In genomic region chr3:57983734-57984518, GRCh38 we compare ENCODE assay signal across 1 cellular context.
TF ChIP-seq lines count a peak whose summit lies in the region.

No MANE protein-coding gene starts in this region.

TF ChIP-seq in K562, 482 proteins besides CTCF, POLR2A, EP300 and RAD21 (continued from another document and continues in another):
- no peak for TF ChIP-seq E2F6 (IDR thresholded peaks at IDR 0.05; ENCODE audit: borderline replicate concordance in 1 of 2, extremely low read depth in 1 of 2, insufficient read depth in 1 of 2, insufficient read length in 1 of 2, low read depth in 1 of 2, low read length in 1 of 2, poor library complexity in 1 of 2, severe bottlenecking in 1 of 2)
- TF ChIP-seq EGR1 (conservative IDR thresholded peaks at IDR 0.05), result no peak
- no peak for TF ChIP-seq CHD7 (IDR thresholded peaks at IDR 0.05; ENCODE audit: low read depth, low read length)
- TF ChIP-seq NCOA1 (IDR thresholded peaks at IDR 0.05; ENCODE audit: low read depth), result no peak
- TF ChIP-seq CREB5 (CRISPR knock-in tag; IDR thresholded peaks at IDR 0.05), result no peak
- 0 out of 2 replicates have a peak, but pooled peaks have one; percentile 22 for TF ChIP-seq MEF2A (IDR thresholded peaks at IDR 0.05; ENCODE audit: control insufficient read depth, low read depth, low read length)
- 0 out of 2 replicates have a peak, but pooled peaks have one; percentile 51 for TF ChIP-seq ATF7 (IDR thresholded peaks at IDR 0.05)
- TF ChIP-seq EHMT2 (IDR thresholded peaks at IDR 0.05), result no peak
- no peak for TF ChIP-seq NKRF (IDR thresholded peaks at IDR 0.05; ENCODE audit: borderline replicate concordance)
- TF ChIP-seq PYGO2 (tag; IDR thresholded peaks at IDR 0.05), result no peak
- no peak for TF ChIP-seq ARID2 (IDR thresholded peaks at IDR 0.05)
- TF ChIP-seq ZBTB49 (CRISPR knock-in tag; IDR thresholded peaks at IDR 0.05; ENCODE audit: borderline replicate concordance), result no peak
- no peak for TF ChIP-seq ZNF766 (CRISPR knock-in tag; conservative IDR thresholded peaks at IDR 0.05)
- TF ChIP-seq PKNOX1 (IDR thresholded peaks at IDR 0.05), result peak; percentile 73
- TF ChIP-seq TARDBP (IDR thresholded peaks at IDR 0.05), result no peak
- peak; percentile 35; the same call in 1 of the 2 replicates for TF ChIP-seq FOXM1 (IDR thresholded peaks at IDR 0.05; ENCODE audit: low read depth)
- no peak for TF ChIP-seq FOXM1 (CRISPR knock-in tag; IDR thresholded peaks at IDR 0.05; ENCODE audit: low read depth)
- TF ChIP-seq ZNF398 (CRISPR knock-in tag; IDR thresholded peaks at IDR 0.05), result no peak
- TF ChIP-seq THRA (IDR thresholded peaks at IDR 0.05), result no peak
- TF ChIP-seq ZBTB5 (IDR thresholded peaks at IDR 0.05), result no peak
- 0 out of 4 replicates have a peak, but pooled peaks of 1 of the 2 experiments have one; percentile 29 for TF ChIP-seq UBTF (IDR thresholded peaks at IDR 0.05; ENCODE audit: borderline replicate concordance in 1 of 2, low read depth in 2 of 2, low read length in 2 of 2)
